Comparison of ENCODE assay signal across 9 cellular contexts in genomic region chr15:27249046-27249722, GRCh38.
DNase-seq lines count a peak whose midpoint lies in the region; TF ChIP-seq lines count a peak whose summit lies in the region.
"Had no signal": no experiment of that assay in that cellular context is flagged by ENCODE, and none has a peak within 500 bp of the region (broad histone marks: within the 10 kb centered on the region; RNA-seq: fewer than 3 reads in every experiment).

No MANE protein-coding gene starts in this region.

- no peaks in the 10 kb centered on the region for H3K36me3 Mint-ChIP-seq in nephron (ENCODE audit: low read depth)
- no peaks in the 10 kb centered on the region for H3K36me3 Mint-ChIP-seq in progenitor cell of endocrine pancreas (ENCODE audit: insufficient read depth)
- H3K36me3 Mint-ChIP-seq: CD4-positive, alpha-beta memory T cell had no signal

- peaks cover 8% of the 10 kb centered on the region for H3K4me1 Mint-ChIP-seq in nephron
- no peaks in the 10 kb centered on the region for H3K4me1 Mint-ChIP-seq in progenitor cell of endocrine pancreas (ENCODE audit: low read depth)
- H3K4me1 Mint-ChIP-seq: B cell; CD4-positive, alpha-beta memory T cell had no signal

- DNase-seq in NCI-H82 (lab: John Stamatoyannopoulos, UW) = peak; percentile 82
- no peak for DNase-seq in NCI-H82 treated with DMSO at 0.1 percent for 48 hours (lab: John Stamatoyannopoulos, UW; ENCODE audit: unreplicated experiment)
- peak; percentile 57 to 86 for DNase-seq in NCI-H524 (lab: John Stamatoyannopoulos, UW)
- DNase-seq in progenitor cell of endocrine pancreas (ENCODE audit: low spot score, unreplicated experiment) = no peak
- no peak for DNase-seq in posterior vena cava (ENCODE audit: low spot score)
- DNase-seq in epidermal melanocyte (ENCODE audit: insufficient read length, low spot score) = no peak
- DNase-seq: CD4-positive, alpha-beta memory T cell had no signal

- H3K9me3 Mint-ChIP-seq in nephron = peaks cover 3% of the 10 kb centered on the region
- no peaks in the 10 kb centered on the region for H3K9me3 Mint-ChIP-seq in progenitor cell of endocrine pancreas (ENCODE audit: low read depth)

- TF ChIP-seq CTCF in nephron (IDR thresholded peaks at IDR 0.05; ENCODE audit: unreplicated experiment in 3 of 3) (no peak), progenitor cell of endocrine pancreas (IDR thresholded peaks at IDR 0.05; ENCODE audit: unreplicated experiment) (no peak)

- H3K27ac Mint-ChIP-seq in nephron (peak overlapping the region; percentile 12 to 83 (median 43)), progenitor cell of endocrine pancreas (peak overlapping the region; percentile 49)
- H3K27ac Mint-ChIP-seq: B cell; CD4-positive, alpha-beta memory T cell had no signal

- H3K27me3 Mint-ChIP-seq in nephron (ENCODE audit: low read depth) (peaks cover 8% of the 10 kb centered on the region), progenitor cell of endocrine pancreas (peaks cover 7% of the 10 kb centered on the region)
- H3K27me3 Mint-ChIP-seq: B cell; CD4-positive, alpha-beta memory T cell had no signal

- H3K4me3 Mint-ChIP-seq in nephron = no peak overlapping the region
- H3K4me3 Mint-ChIP-seq in progenitor cell of endocrine pancreas (ENCODE audit: low read depth) = no peak overlapping the region
- H3K4me3 Mint-ChIP-seq: B cell; CD4-positive, alpha-beta memory T cell had no signal

- intact Hi-C loops in posterior vena cava (cut with DNase I) = no loop called here

Comparison
In these comparisons a context has a peak if more than half of its experiments do, and no peak if none do; other contexts are left out.
1. DNase-seq: peak in NCI-H82 (single experiment) and NCI-H524 (2 of 2); none in NCI-H82 treated with DMSO at 0.1 percent for 48 hours (single experiment), progenitor cell of endocrine pancreas (single experiment), posterior vena cava (single experiment) and epidermal melanocyte (single experiment).